ENCODE assay signal across 10 cellular contexts in genomic region chrX:118348186-118348810, GRCh38. TPM values are rescaled to one million over a fixed set of nuclear protein-coding genes. Genes with fewer than 3 reads are reported as not detected.
DNase-seq lines count a peak whose midpoint lies in the region; ATAC-seq and TF ChIP-seq lines count a peak whose summit lies in the region.
"Had no signal": no experiment of that assay in that cellular context is flagged by ENCODE, and none has a peak within 500 bp of the region (broad histone marks: within the 10 kb centered on the region; RNA-seq: fewer than 3 reads in every experiment).

No MANE protein-coding gene starts in this region.

- H3K27ac ChIP-seq in HEK293 (ENCODE audit: extremely low read depth, low read depth, low read length) (no peak overlapping the region), lower lobe of right lung (no peak overlapping the region)

- DNase-seq in AG09309 (ENCODE audit: low read depth) (no peak), astrocyte of the spinal cord (ENCODE audit: low read depth, low spot score) (no peak), lower lobe of right lung (no peak), NCI-H146 (lab: John Stamatoyannopoulos, UW) (no peak), hepatic stellate cell (ENCODE audit: low spot score) (no peak), OCI-M2 (lab: John Stamatoyannopoulos, UW; ENCODE audit: unreplicated experiment) (no peak)
- DNase-seq: EL, NCI-H2029 had no signal

- H3K4me1 ChIP-seq in HEK293 (ENCODE audit: control insufficient read depth, insufficient read depth, low read length) (no peaks in the 10 kb centered on the region), lower lobe of right lung (peaks cover 34% of the 10 kb centered on the region)

- H3K36me3 ChIP-seq in HEK293 (ENCODE audit: control insufficient read depth in 2 of 2, insufficient read depth in 1 of 2, low read length in 2 of 2) (no peaks in the 10 kb centered on the region), lower lobe of right lung (no peaks in the 10 kb centered on the region)

- no peak for ATAC-seq in lower lobe of right lung
- ATAC-seq in HG02763 (IDR thresholded peaks at IDR 0.05; ENCODE audit: unreplicated experiment) = no peak

- POLR2A ChIA-PET in HEK293 (lab: Yijun Ruan, JAX) = interaction anchor here (0.7 kb wide), 1 partner anchor 9 kb away, joined by 3 read pairs; no protein-coding TSS in a partner anchor

- H3K9me3 ChIP-seq in HEK293 (ENCODE audit: control insufficient read depth, insufficient read depth, low read depth, low read length) (no peaks in the 10 kb centered on the region), lower lobe of right lung (no peaks in the 10 kb centered on the region)

- in situ Hi-C loops in astrocyte of the spinal cord (cut with HindIII; ENCODE audit: low sequenced_read_pairs) = no loop called here

- TF ChIP-seq CTCF in AG09309 (IDR thresholded peaks at IDR 0.05; ENCODE audit: control insufficient read depth, insufficient read depth, low read depth, low read length, missing control alignments) (no peak), HEK293 (tag by site-specific recombination; IDR thresholded peaks at IDR 0.05) (no peak), astrocyte of the spinal cord (IDR thresholded peaks at IDR 0.05; ENCODE audit: low read depth, low read length) (no peak), lower lobe of right lung (IDR thresholded peaks at IDR 0.05) (no peak)

- intact Hi-C loops in lower lobe of right lung (cut with DNase I) = no loop called here

- H3K4me3 ChIP-seq in AG09309 (ENCODE audit: control insufficient read depth, low read depth, low read length) (peak overlapping the region; percentile 96), HEK293 (ENCODE audit: low read depth, low read length) (peak overlapping the region; percentile 77), astrocyte of the spinal cord (ENCODE audit: low read depth, low read length) (peak overlapping the region; percentile 87), lower lobe of right lung (peak overlapping the region; percentile 71)

- CTCF ChIA-PET in HEK293 (lab: Yijun Ruan, JAX) = interaction anchor here (0.9 to 1.2 kb wide), 2 partner anchors 94 to 253 kb away, joined by 3 to 4 read pairs; no protein-coding TSS in a partner anchor

- H3K27me3 ChIP-seq in lower lobe of right lung (ENCODE audit: low read depth) = no peaks in the 10 kb centered on the region

TF ChIP-seq in HEK293, 187 proteins besides CTCF, POLR2A, EP300 and RAD21:
- no peak for TF ChIP-seq ZNF747 (tag by site-specific recombination; IDR thresholded peaks at IDR 0.05)

RNA-seq across cellular contexts. Expression of gene WDR44, which starts 2.4 kb away (rescaled TPM):
- total RNA-seq in lower lobe of right lung = 16.7 TPM
